14 cellular contexts compared by ENCODE assay signal in the genomic region with DNA sequence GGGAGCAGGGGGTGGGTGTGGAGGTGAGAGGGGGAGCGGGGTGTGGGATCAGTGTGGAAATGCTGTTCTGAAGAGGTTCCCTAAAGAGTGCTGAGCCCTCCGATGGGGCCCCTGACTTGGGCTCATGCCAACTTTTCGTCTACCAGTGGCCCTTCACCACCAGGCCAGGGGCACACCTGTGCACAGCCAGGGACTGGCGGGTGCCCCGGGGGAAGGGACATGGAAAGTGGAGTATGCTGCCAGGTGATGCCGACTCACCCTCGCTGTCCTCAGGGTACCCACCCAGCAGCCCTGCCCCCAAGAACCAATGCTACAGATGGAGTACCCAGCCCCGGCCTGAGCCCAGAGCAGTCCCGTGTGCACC. TPM values are rescaled to one million over a fixed set of nuclear protein-coding genes. Genes with fewer than 3 reads are reported as not detected.
DNase-seq lines count a peak whose midpoint lies in the region; ATAC-seq and TF ChIP-seq lines count a peak whose summit lies in the region.
"Had no signal": no experiment of that assay in that cellular context is flagged by ENCODE, and none has a peak within 500 bp of the region (broad histone marks: within the 10 kb centered on the region; RNA-seq: fewer than 3 reads in every experiment).

No MANE protein-coding gene starts in this region.

- H3K4me3 Mint-ChIP-seq in stimulated activated naive CD8-positive, alpha-beta T cell treated with anti-CD3 and anti-CD28 coated beads, Interleukin-15, Interleukin-2, amounts not matched to agents 100 ng/mL and 50 ng/mL, for 24 hours = no peak overlapping the region
- H3K4me3 Mint-ChIP-seq in immature natural killer cell = peak overlapping the region in 3 of 5 donors; percentile 55 to 62 (median 62)

- H3K4me2 ChIP-seq in SU-DHL-6 (ENCODE audit: low read depth, low read length, poor library complexity, severe bottlenecking) (peak overlapping the region; percentile 26), PC-3 (ENCODE audit: low read length) (no peak overlapping the region)

- no peaks in the 10 kb centered on the region for H3K9me3 Mint-ChIP-seq in stimulated activated naive CD8-positive, alpha-beta T cell treated with anti-CD3 and anti-CD28 coated beads, Interleukin-15, Interleukin-2, amounts not matched to agents 100 ng/mL and 50 ng/mL, for 24 hours
- H3K9me3 Mint-ChIP-seq in immature natural killer cell = no peaks in the 10 kb centered on the region
- H3K9me3 Mint-ChIP-seq: activated naive CD4-positive, alpha-beta T cell treated with anti-CD3 and anti-CD28 coated beads, Interleukin-2, amount 50 U/mL, for 72 hours had no signal

- H3K9ac ChIP-seq in SU-DHL-6 (ENCODE audit: low read length) = no peak overlapping the region
- H3K9ac ChIP-seq in PC-3 (ENCODE audit: low read length) = no peak overlapping the region

- POLR2A ChIA-PET in PC-3 (lab: Charles Lee; ENCODE audit: unreplicated experiment) = no interaction called here

- no peaks in the 10 kb centered on the region for H3K36me3 Mint-ChIP-seq in stimulated activated naive CD8-positive, alpha-beta T cell treated with anti-CD3 and anti-CD28 coated beads, Interleukin-15, Interleukin-2, amounts not matched to agents 100 ng/mL and 50 ng/mL, for 24 hours (ENCODE audit: low read depth)
- H3K36me3 Mint-ChIP-seq in immature natural killer cell = no peaks in the 10 kb centered on the region
- H3K36me3 Mint-ChIP-seq: activated naive CD4-positive, alpha-beta T cell treated with anti-CD3 and anti-CD28 coated beads, Interleukin-2, amount 50 U/mL, for 72 hours had no signal

- 0 out of 2 replicates have a peak, but pooled peaks cover 4% of the 10 kb centered on the region for H3F3A ChIP-seq in SU-DHL-6 (ENCODE audit: insufficient read depth)
- no peaks in the 10 kb centered on the region for H3F3A ChIP-seq in PC-3 (ENCODE audit: low read length, unreplicated experiment)

- no peaks in the 10 kb centered on the region for H3K27me3 Mint-ChIP-seq in stimulated activated naive CD8-positive, alpha-beta T cell treated with anti-CD3 and anti-CD28 coated beads, Interleukin-15, Interleukin-2, amounts not matched to agents 100 ng/mL and 50 ng/mL, for 24 hours
- peaks cover 0 to 9% (median 0%) of the 10 kb centered on the region in 3 donors for H3K27me3 Mint-ChIP-seq in immature natural killer cell (ENCODE audit: low read depth in 3 of 3)
- H3K27me3 Mint-ChIP-seq: progenitor cell of endocrine pancreas had no signal

- H3K4me1 Mint-ChIP-seq in stimulated activated naive CD8-positive, alpha-beta T cell treated with anti-CD3 and anti-CD28 coated beads, Interleukin-15, Interleukin-2, amounts not matched to agents 100 ng/mL and 50 ng/mL, for 24 hours (ENCODE audit: low read depth) = peaks cover 29% of the 10 kb centered on the region
- peaks cover 14 to 18% of the 10 kb centered on the region in 2 donors for H3K4me1 Mint-ChIP-seq in immature natural killer cell

- CTCF ChIA-PET in PC-3 (lab: Charles Lee) = no interaction called here

- H3K79me2 ChIP-seq in SU-DHL-6 (ENCODE audit: insufficient read depth, low read length) = no peaks in the 10 kb centered on the region
- no peaks in the 10 kb centered on the region for H3K79me2 ChIP-seq in PC-3 (ENCODE audit: low read length)

- no peaks in the 10 kb centered on the region for H3K27me3 ChIP-seq in SU-DHL-6 (ENCODE audit: low read length)
- no peaks in the 10 kb centered on the region for H3K27me3 ChIP-seq in PC-3 (ENCODE audit: low read length)

- peaks cover 10% of the 10 kb centered on the region for H3K4me1 ChIP-seq in PC-3 (ENCODE audit: insufficient read depth, low read length)

- TF ChIP-seq CTCF in SU-DHL-6 (IDR thresholded peaks at IDR 0.05; ENCODE audit: insufficient read depth, low read length, poor library complexity, severe bottlenecking) (no peak), PC-3 (conservative IDR thresholded peaks at IDR 0.05; ENCODE audit: low read depth, low read length) (no peak)

- no peak for ATAC-seq in stimulated activated naive CD8-positive, alpha-beta T cell treated with anti-CD3 and anti-CD28 coated beads, Interleukin-15, Interleukin-2, amounts not matched to agents 100 U/mL and 50 U/mL, for 24 hours
- ATAC-seq in HG02885 (IDR thresholded peaks at IDR 0.05; ENCODE audit: poor library complexity, unreplicated experiment) (no peak), PC-3 (no peak)

- no TSS peak for BruUV-seq in PC-3 (replicated peaks; lab: Mats Ljungman, UMichigan)

- H2AFZ ChIP-seq in SU-DHL-6 (ENCODE audit: low read depth, low read length, severe bottlenecking) (no peak overlapping the region), PC-3 (ENCODE audit: low read length) (no peak overlapping the region)

- H3K36me3 ChIP-seq in SU-DHL-6 (ENCODE audit: low read length) (no peaks in the 10 kb centered on the region), PC-3 (ENCODE audit: low read depth, low read length) (peaks cover 45% of the 10 kb centered on the region)

- H3K9me2 ChIP-seq in SU-DHL-6 (replicated peaks; ENCODE audit: insufficient read depth, low read length) (no peaks in the 10 kb centered on the region), PC-3 (replicated peaks; ENCODE audit: low read length) (no peaks in the 10 kb centered on the region)

- intact Hi-C loops in PC-3 (cut with micrococcal nuclease) = no loop called here

- H3K4me3 ChIP-seq in SU-DHL-6 (ENCODE audit: insufficient read depth, low read length, poor library complexity, severe bottlenecking) = no peak overlapping the region
- no peak overlapping the region for H3K4me3 ChIP-seq in PC-3 (ENCODE audit: low read length)

- no peaks in the 10 kb centered on the region for H4K20me1 ChIP-seq in SU-DHL-6 (ENCODE audit: low read depth, low read length)
- H4K20me1 ChIP-seq in PC-3 (ENCODE audit: low read length) = no peaks in the 10 kb centered on the region

- DNase-seq in stimulated activated naive CD8-positive, alpha-beta T cell treated with anti-CD3 and anti-CD28 coated beads, Interleukin-15, Interleukin-2, amounts not matched to agents 100 U/mL and 50 U/mL, for 24 hours = no peak
- no peak for DNase-seq in immature natural killer cell
- no peak for DNase-seq in stimulated activated CD4-positive, alpha-beta T cell treated with anti-CD3 and anti-CD28 coated beads, Interleukin-2, amount 100 ng/mL, for 24 hours
- DNase-seq in glomerular visceral epithelial cell (ENCODE audit: extremely low spot score) = no peak
- no peak for DNase-seq in PC-3
- DNase-seq: activated CD4-positive, alpha-beta T cell treated with anti-CD3 and anti-CD28 coated beads for 1 hour; NCI-H526; SIG-M5; stimulated activated CD4-positive, alpha-beta T cell treated with anti-CD3 and anti-CD28 coated beads, Interleukin-2, amount 100 ng/mL, for 48 hours had no signal

- H3K27ac Mint-ChIP-seq in stimulated activated naive CD8-positive, alpha-beta T cell treated with anti-CD3 and anti-CD28 coated beads, Interleukin-15, Interleukin-2, amounts not matched to agents 100 ng/mL and 50 ng/mL, for 24 hours = peak overlapping the region; percentile 39
- peak overlapping the region in 3 of 6 donors; percentile 9 to 48 (median 36) for H3K27ac Mint-ChIP-seq in immature natural killer cell
- H3K27ac Mint-ChIP-seq: progenitor cell of endocrine pancreas had no signal

- no peaks in the 10 kb centered on the region for H3K9me3 ChIP-seq in SU-DHL-6 (ENCODE audit: insufficient read depth, low read length)
- no peaks in the 10 kb centered on the region for H3K9me3 ChIP-seq in PC-3 (ENCODE audit: low read length)

- H3K27ac ChIP-seq in SU-DHL-6 (ENCODE audit: low read depth, low read length) (peak overlapping the region; percentile 61), PC-3 (ENCODE audit: low read length) (no peak overlapping the region)

RNA-seq across cellular contexts. Expression of gene AMN, which starts 26.2 kb away (rescaled TPM):
- 1 to 10 TPM in 1 of 3 donors, under 1 TPM in 1, not detected in 1; 0.52 to 1.2 TPM for polyA plus RNA-seq in immature natural killer cell
- total RNA-seq in PC-3 (2014; rRNA removed) = 0.17 TPM in 1 of 2 replicates, not detected in the other
